Comparison of ENCODE assay signal across 1 cellular context in genomic region chr1:16055613-16056520, GRCh38.
TF ChIP-seq lines count a peak whose summit lies in the region.

No MANE protein-coding gene starts in this region.

TF ChIP-seq in K562, 482 proteins besides CTCF, POLR2A, EP300 and RAD21 (continued from another document):
- TF ChIP-seq BMI1 (IDR thresholded peaks at IDR 0.05; ENCODE audit: low read length) = no peak
- TF ChIP-seq NKRF (IDR thresholded peaks at IDR 0.05; ENCODE audit: borderline replicate concordance) = peak; percentile 54; the same call in 1 of the 2 replicates
- TF ChIP-seq ARID3A (IDR thresholded peaks at IDR 0.05; ENCODE audit: borderline replicate concordance, low read depth, low read length) = peak; percentile 62; the same call in 1 of the 2 replicates
- no peak for TF ChIP-seq ZNF644 (tag; IDR thresholded peaks at IDR 0.05; ENCODE audit: low read depth)
- TF ChIP-seq TAL1 (IDR thresholded peaks at IDR 0.05) = no peak
- TF ChIP-seq LEF1 (IDR thresholded peaks at IDR 0.05) = no peak
- TF ChIP-seq NFRKB (IDR thresholded peaks at IDR 0.05; ENCODE audit: low read depth) = peak; percentile 28; the same call in 1 of the 2 replicates
- TF ChIP-seq ARID1B (IDR thresholded peaks at IDR 0.05) = peak; percentile 52; the same call in 1 of the 2 replicates
- peak; percentile 51 for TF ChIP-seq ZKSCAN1 (IDR thresholded peaks at IDR 0.05; ENCODE audit: low read depth, low read length)
- 0 out of 2 replicates have a peak, but pooled peaks have one; percentile 16 for TF ChIP-seq USF1 (CRISPR knock-in tag; IDR thresholded peaks at IDR 0.05)
- peak; percentile 60 for TF ChIP-seq ZBTB2 (IDR thresholded peaks at IDR 0.05)
- 0 out of 4 replicates have a peak, but pooled peaks of 1 of the 2 experiments have one; percentile 13 for TF ChIP-seq KDM4B (IDR thresholded peaks at IDR 0.05; ENCODE audit: borderline replicate concordance in 2 of 2, low read depth in 1 of 2)
- TF ChIP-seq ESRRB (CRISPR knock-in tag; IDR thresholded peaks at IDR 0.05; ENCODE audit: borderline replicate concordance) = no peak
- TF ChIP-seq SP1 (CRISPR knock-in tag; IDR thresholded peaks at IDR 0.05) = peak; percentile 99
- TF ChIP-seq BHLHE40 (IDR thresholded peaks at IDR 0.05; ENCODE audit: low read length) = peak; percentile 62
- TF ChIP-seq NR2C2 (CRISPR knock-in tag; IDR thresholded peaks at IDR 0.05) = peak; percentile 71; the same call in 1 of the 2 replicates
- TF ChIP-seq NR2C2 (tag; IDR thresholded peaks at IDR 0.05) = no peak
- TF ChIP-seq GMEB1 (CRISPR knock-in tag; IDR thresholded peaks at IDR 0.05) = no peak
- TF ChIP-seq ZNF766 (CRISPR knock-in tag; conservative IDR thresholded peaks at IDR 0.05) = no peak
- no peak for TF ChIP-seq POLR3G (IDR thresholded peaks at IDR 0.05; ENCODE audit: extremely low read depth, insufficient read length, insufficient replicate concordance)
- TF ChIP-seq ATF3 (IDR thresholded peaks at IDR 0.05) = peak; percentile 59; the same call in 1 of the 2 replicates
- 0 out of 2 replicates have a peak, but pooled peaks have one; percentile 30 for TF ChIP-seq ATF3 (CRISPR knock-in tag; conservative IDR thresholded peaks at IDR 0.05)
- no peak for TF ChIP-seq CBX2 (IDR thresholded peaks at IDR 0.05; ENCODE audit: insufficient read depth, low read length, poor library complexity, severe bottlenecking)
- 0 out of 2 replicates have a peak, but pooled peaks have one; percentile 25 for TF ChIP-seq NFATC3 (IDR thresholded peaks at IDR 0.05)
- no peak; the same call in 1 of the 2 replicates for TF ChIP-seq ETS1 (conservative IDR thresholded peaks at IDR 0.05; ENCODE audit: control insufficient read depth, low read depth, low read length)
- TF ChIP-seq NCOA6 (IDR thresholded peaks at IDR 0.05) = no peak
- TF ChIP-seq ZBTB1 (CRISPR knock-in tag; IDR thresholded peaks at IDR 0.05; ENCODE audit: borderline replicate concordance, low read depth) = no peak
- no peak for TF ChIP-seq ZNF398 (CRISPR knock-in tag; IDR thresholded peaks at IDR 0.05)
- 0 out of 2 replicates have a peak, but pooled peaks have one; percentile 68 for TF ChIP-seq ZC3H11A (IDR thresholded peaks at IDR 0.05; ENCODE audit: low read depth, low read length)
- TF ChIP-seq HMGN3 (IDR thresholded peaks at IDR 0.05; ENCODE audit: borderline replicate concordance, extremely low read depth, insufficient read length, low read depth, low read length) = peak; percentile 30
- no peak for TF ChIP-seq BRF2 (IDR thresholded peaks at IDR 0.05; ENCODE audit: borderline replicate concordance, insufficient read depth, insufficient read length)
- TF ChIP-seq EGR1 (conservative IDR thresholded peaks at IDR 0.05) = peak; percentile 56
- TF ChIP-seq SIN3A (IDR thresholded peaks at IDR 0.05; ENCODE audit: borderline replicate concordance in 2 of 2, control insufficient read depth in 1 of 2, low read depth in 2 of 2, low read length in 2 of 2) = peak in 1 of 2 experiments; percentile 36; a peak in 1 of 4 replicates
- 0 out of 2 replicates have a peak, but pooled peaks have one; percentile 10 for TF ChIP-seq ELF4 (CRISPR knock-in tag; IDR thresholded peaks at IDR 0.05)
- no peak for TF ChIP-seq NFE2 (IDR thresholded peaks at IDR 0.05; ENCODE audit: low read depth)
- no peak for TF ChIP-seq ZNF23 (CRISPR knock-in tag; IDR thresholded peaks at IDR 0.05)
- no peak for TF ChIP-seq PCBP1 (IDR thresholded peaks at IDR 0.05; ENCODE audit: low read depth, low read length, poor library complexity, severe bottlenecking)
- no peak for TF ChIP-seq FOXM1 (IDR thresholded peaks at IDR 0.05; ENCODE audit: low read depth)
- TF ChIP-seq FOXM1 (CRISPR knock-in tag; IDR thresholded peaks at IDR 0.05; ENCODE audit: low read depth) = no peak
- peak; percentile 43 for TF ChIP-seq BCOR (IDR thresholded peaks at IDR 0.05)
